ENCODE assay signal across 12 cellular contexts in genomic region chr1:150976401-150976821, GRCh38. TPM values are rescaled to one million over a fixed set of nuclear protein-coding genes. Genes with fewer than 3 reads are reported as not detected.
DNase-seq lines count a peak whose midpoint lies in the region; ATAC-seq and TF ChIP-seq lines count a peak whose summit lies in the region.
"Had no signal": no experiment of that assay in that cellular context is flagged by ENCODE, and none has a peak within 500 bp of the region (broad histone marks: within the 10 kb centered on the region; RNA-seq: fewer than 3 reads in every experiment).

No MANE protein-coding gene starts in this region.

- no peak overlapping the region for H2AFZ ChIP-seq in PC-3 (ENCODE audit: low read length)

- in situ Hi-C loops in gastrocnemius medialis (cut with MboI; ENCODE audit: low sequenced_read_pairs in 4 of 4), result no loop called here

- H3K36me3 ChIP-seq in PC-3 (ENCODE audit: low read depth, low read length) (no peaks in the 10 kb centered on the region; the same call in 1 of the 2 replicates), gastrocnemius medialis (no peaks in the 10 kb centered on the region)

- peaks cover 4% of the 10 kb centered on the region for H3F3A ChIP-seq in PC-3 (ENCODE audit: low read length, unreplicated experiment)

- no peak for TF ChIP-seq POLR2A in gastrocnemius medialis (IDR thresholded peaks at IDR 0.05)

- H4K20me1 ChIP-seq in PC-3 (ENCODE audit: low read length), result peaks cover 19% of the 10 kb centered on the region

- no peaks in the 10 kb centered on the region for H3K27me3 ChIP-seq in PC-3 (ENCODE audit: low read length)
- no peaks in the 10 kb centered on the region for H3K27me3 ChIP-seq in gastrocnemius medialis
- H3K27me3 ChIP-seq in foreskin keratinocyte, result no peaks in the 10 kb centered on the region

- ATAC-seq in PC-3 (no peak), gastrocnemius medialis (no peak), foreskin keratinocyte (no peak), HG03469 (IDR thresholded peaks at IDR 0.05; ENCODE audit: unreplicated experiment) (no peak)

- no peaks in the 10 kb centered on the region for H3K27me3 Mint-ChIP-seq in Calu3 (ENCODE audit: unreplicated experiment)

- H3K79me2 ChIP-seq in PC-3 (ENCODE audit: low read length), result peaks cover 28% of the 10 kb centered on the region

- H3K4me1 ChIP-seq in PC-3 (ENCODE audit: insufficient read depth, low read length) (peaks cover 50% of the 10 kb centered on the region), gastrocnemius medialis (peaks cover 41 to 42% of the 10 kb centered on the region in 2 donors), foreskin keratinocyte (peaks cover 11% of the 10 kb centered on the region)

- H3K9me3 ChIP-seq in PC-3 (ENCODE audit: low read length) (no peaks in the 10 kb centered on the region), gastrocnemius medialis (no peaks in the 10 kb centered on the region)

- BruUV-seq in Calu3 (replicated peaks; lab: Mats Ljungman, UMichigan), result no TSS peak
- no TSS peak for BruUV-seq in PC-3 (replicated peaks; lab: Mats Ljungman, UMichigan)

- H3K9ac ChIP-seq in PC-3 (ENCODE audit: low read length), result no peak overlapping the region

- TF ChIP-seq CTCF in Calu3 (IDR thresholded peaks at IDR 0.05; ENCODE audit: unreplicated experiment) (no peak), PC-3 (conservative IDR thresholded peaks at IDR 0.05; ENCODE audit: low read depth, low read length) (no peak), gastrocnemius medialis (IDR thresholded peaks at IDR 0.05 in 4 of 5, conservative IDR thresholded peaks at IDR 0.05 in 1 of 5) (no peak), foreskin keratinocyte (conservative IDR thresholded peaks at IDR 0.05) (no peak), foreskin fibroblast (IDR thresholded peaks at IDR 0.05; ENCODE audit: low read depth, low read length) (no peak)

- H3K27ac Mint-ChIP-seq in Calu3 (ENCODE audit: unreplicated experiment), result peak overlapping the region; percentile 85

- no peak overlapping the region for H3K4me2 ChIP-seq in PC-3 (ENCODE audit: low read length)

- H3K4me3 ChIP-seq in PC-3 (ENCODE audit: low read length), result no peak overlapping the region
- no peak overlapping the region for H3K4me3 ChIP-seq in gastrocnemius medialis
- no peak overlapping the region for H3K4me3 ChIP-seq in foreskin fibroblast (ENCODE audit: low read depth in 1 of 2, low read length in 2 of 2)

- DNase-seq in Calu3, result no peak
- no peak for DNase-seq in PC-3
- no peak for DNase-seq in epithelial cell of prostate (ENCODE audit: low read depth, low spot score)
- DNase-seq in gastrocnemius medialis, result no peak
- DNase-seq in foreskin keratinocyte, result no peak
- DNase-seq in GF-D8 (lab: John Stamatoyannopoulos, UW), result no peak
- no peak for DNase-seq in foreskin fibroblast
- DNase-seq: activated CD4-positive, CD25-positive, alpha-beta regulatory T cell; EL; head of caudate nucleus; KG1 had no signal

- POLR2A ChIA-PET in PC-3 (lab: Charles Lee; ENCODE audit: unreplicated experiment), result no interaction called here

- intact Hi-C loops in Calu3 (cut with micrococcal nuclease; ENCODE audit: unreplicated experiment) (loop anchor here (5.0 kb wide), 1 partner anchor 414 kb away; no protein-coding TSS in a partner anchor), PC-3 (cut with micrococcal nuclease) (loop anchor here (5.0 kb wide), 1 partner anchor 354 kb away; no protein-coding TSS in a partner anchor), gastrocnemius medialis (cut with DNase I; ENCODE audit: low total_unique reads) (loop anchor here (2.0 to 5.0 kb wide), 3 partner anchors 50 to 349 kb away; partner anchors contain the start of genes ENSA, GOLPH3L and SETDB1)

- H3K36me3 Mint-ChIP-seq in Calu3 (ENCODE audit: insufficient read depth, unreplicated experiment), result peaks cover 43% of the 10 kb centered on the region

- H3K9me2 ChIP-seq in PC-3 (replicated peaks; ENCODE audit: low read length), result no peaks in the 10 kb centered on the region

- H3K27ac ChIP-seq in PC-3 (ENCODE audit: low read length), result peak overlapping the region; percentile 49; the same call in 1 of the 2 replicates
- peak overlapping the region; percentile 80 for H3K27ac ChIP-seq in epithelial cell of prostate
- peak overlapping the region; percentile 73 to 95 (median 83) for H3K27ac ChIP-seq in gastrocnemius medialis
- no peak overlapping the region for H3K27ac ChIP-seq in foreskin keratinocyte

- peak overlapping the region; percentile 27 for H3K4me3 Mint-ChIP-seq in Calu3 (ENCODE audit: low read depth, unreplicated experiment)

- peaks cover 45% of the 10 kb centered on the region for H3K4me1 Mint-ChIP-seq in Calu3 (ENCODE audit: low read depth, unreplicated experiment)

- no peaks in the 10 kb centered on the region for H3K9me3 Mint-ChIP-seq in Calu3 (ENCODE audit: low read depth, unreplicated experiment)

- CTCF ChIA-PET in Calu3 (lab: Charles Lee) (interaction anchor here (1.0 to 1.4 kb wide), 2 partner anchors 30 to 151 kb away, joined by 3 to 4 read pairs; partner anchors contain the start of gene MINDY1), PC-3 (lab: Charles Lee) (interaction anchor here (0.6 kb wide), 2 partner anchors 20 to 82 kb away, joined by 4 to 5 read pairs; no protein-coding TSS in a partner anchor)

RNA-seq across cellular contexts. Expression of gene CERS2, which starts 1.8 kb away (rescaled TPM):
- total RNA-seq in Calu3 (2022) (214 and 226 TPM in 2 replicates), PC-3 (2014; rRNA removed) (176 TPM in 2 replicates), gastrocnemius medialis (10 to 100 TPM; 15.0 to 29.1 (median 24.0) TPM), foreskin keratinocyte (135 and 138 TPM in 2 replicates)
- 100 and 118 TPM in 2 replicates for polyA plus RNA-seq in foreskin keratinocyte

RNA-seq across cellular contexts. Expression of gene ANXA9, which starts 5.7 kb away (rescaled TPM):
- total RNA-seq in Calu3 (2022), result 15.4 and 20.1 TPM in 2 replicates
- 0.18 and 0.75 TPM in 2 replicates for total RNA-seq in PC-3 (2014; rRNA removed)
- not detected for total RNA-seq in gastrocnemius medialis
- 0.71 and 0.95 TPM in 2 replicates for total RNA-seq in foreskin keratinocyte
- polyA plus RNA-seq in foreskin keratinocyte, result 0.49 and 0.58 TPM in 2 replicates

RNA-seq across cellular contexts. Expression of gene MINDY1, which starts 30.3 kb away (rescaled TPM):
- total RNA-seq in Calu3 (2022) (17.2 and 17.6 TPM in 2 replicates), PC-3 (2014; rRNA removed) (6.3 and 7.8 TPM in 2 replicates), gastrocnemius medialis (10 to 100 TPM; 13.4 to 22.8 (median 19.7) TPM), foreskin keratinocyte (7.3 and 7.6 TPM in 2 replicates)
- 3.5 and 4.1 TPM in 2 replicates for polyA plus RNA-seq in foreskin keratinocyte

RNA-seq across cellular contexts. Expression of gene PRUNE1, which starts 31.8 kb away (rescaled TPM):
- total RNA-seq in Calu3 (2022) (15.9 and 16.0 TPM in 2 replicates), PC-3 (2014; rRNA removed) (19.4 and 20.3 TPM in 2 replicates), gastrocnemius medialis (10 to 100 TPM; 24.0 to 35.6 (median 29.1) TPM), foreskin keratinocyte (11.8 and 12.8 TPM in 2 replicates)
- polyA plus RNA-seq in foreskin keratinocyte, result 7.4 and 8.4 TPM in 2 replicates

RNA-seq across cellular contexts. Expression of gene SETDB1, which starts 50.2 kb away (rescaled TPM):
- total RNA-seq in Calu3 (2022) (64.9 and 70.6 TPM in 2 replicates), PC-3 (2014; rRNA removed) (35.4 and 42.4 TPM in 2 replicates), gastrocnemius medialis (10 to 100 TPM; 13.7 to 20.8 (median 17.3) TPM), foreskin keratinocyte (25.4 and 28.3 TPM in 2 replicates)
- polyA plus RNA-seq in foreskin keratinocyte, result 11.6 and 12.7 TPM in 2 replicates
